In genomic region chr7:151089893-151090730, GRCh38 we compare ENCODE assay signal across 11 cellular contexts. TPM values are rescaled to one million over a fixed set of nuclear protein-coding genes. Genes with fewer than 3 reads are reported as not detected.
DNase-seq lines count a peak whose midpoint lies in the region; TF ChIP-seq lines count a peak whose summit lies in the region.
"Had no signal": no experiment of that assay in that cellular context is flagged by ENCODE, and none has a peak within 500 bp of the region (broad histone marks: within the 10 kb centered on the region; RNA-seq: fewer than 3 reads in every experiment).

No MANE protein-coding gene starts in this region.

- H3K36me3 ChIP-seq in suprapubic skin, result no peaks in the 10 kb centered on the region

- in situ Hi-C loops in KBM-7 (cut with MboI; ENCODE audit: low pct_unique_long_range_greater_than_20kb, low sequenced_read_pairs), result no loop called here

- 74% methylated on average over 21 of the region's 22 CpGs for WGBS in suprapubic skin

- no peak for TF ChIP-seq EP300 in suprapubic skin (IDR thresholded peaks at IDR 0.05)

- peak overlapping the region; percentile 62 for H3K4me3 ChIP-seq in suprapubic skin

- no peak for TF ChIP-seq CTCF in suprapubic skin (IDR thresholded peaks at IDR 0.05)

- H3K27ac ChIP-seq in cingulate gyrus (ENCODE audit: low read depth, low read length) (peak overlapping the region; percentile 65), suprapubic skin (peak overlapping the region; percentile 88)

- no peaks in the 10 kb centered on the region for H3K27me3 ChIP-seq in suprapubic skin

- no peaks in the 10 kb centered on the region for H3K9me3 ChIP-seq in suprapubic skin

- H3K4me1 ChIP-seq in suprapubic skin, result peaks cover 60% of the 10 kb centered on the region

- intact Hi-C loops in activated CD4-positive, alpha-beta T cell treated with anti-CD3 and anti-CD28 coated beads, Interleukin-2, amount 10 ng/mL, durations not matched to agents 24 days and 14 days (cut with micrococcal nuclease), result loop anchor here (2.0 to 10.0 kb wide), 4 partner anchors 21 to 1465 kb away; partner anchors contain the start of gene ZNF775

- no peak for TF ChIP-seq POLR2A in suprapubic skin (IDR thresholded peaks at IDR 0.05)

- H3K27me3 Mint-ChIP-seq in activated CD4-positive, alpha-beta T cell treated with anti-CD3 and anti-CD28 coated beads, Interleukin-2, amount 10 ng/mL, durations not matched to agents 24 days and 14 days, result peaks cover 13% of the 10 kb centered on the region

- H3K36me3 Mint-ChIP-seq in activated CD4-positive, alpha-beta T cell treated with anti-CD3 and anti-CD28 coated beads, Interleukin-2, amount 10 ng/mL, durations not matched to agents 24 days and 14 days (ENCODE audit: low read depth), result peaks cover 5% of the 10 kb centered on the region

- no peak overlapping the region for H3K27ac Mint-ChIP-seq in activated CD4-positive, alpha-beta T cell treated with anti-CD3 and anti-CD28 coated beads, Interleukin-2, amount 10 ng/mL, durations not matched to agents 24 days and 14 days

- DNase-seq in NCI-H2171 treated with DMSO at 0.1 percent for 48 hours (lab: John Stamatoyannopoulos, UW), result peak; percentile 91
- peak; percentile 35 to 60 for DNase-seq in lung microvascular endothelial cell (ENCODE audit: low read depth in 2 of 2)
- DNase-seq in suprapubic skin (ENCODE audit: low spot score in 2 of 2), result peak in 1 of 2 donors; percentile 72
- DNase-seq in KBM-7, result no peak
- DNase-seq in NCI-H1930 (lab: John Stamatoyannopoulos, UW), result no peak
- DNase-seq in SKM-1 (lab: John Stamatoyannopoulos, UW; ENCODE audit: unreplicated experiment), result no peak
- DNase-seq in activated CD4-positive, alpha-beta T cell treated with anti-CD3 and anti-CD28 coated beads, Interleukin-2, amount 10 ng/mL, durations not matched to agents 24 days and 14 days, result no peak
- DNase-seq: activated naive CD4-positive, alpha-beta T cell; DND-41; stimulated activated CD4-positive, alpha-beta T cell treated with anti-CD3 and anti-CD28 coated beads, Interleukin-4, amount 100 ng/mL, for 24 hours had no signal

- H3K4me1 Mint-ChIP-seq in activated CD4-positive, alpha-beta T cell treated with anti-CD3 and anti-CD28 coated beads, Interleukin-2, amount 10 ng/mL, durations not matched to agents 24 days and 14 days, result peaks cover 20% of the 10 kb centered on the region

- H3K9me3 Mint-ChIP-seq in activated CD4-positive, alpha-beta T cell treated with anti-CD3 and anti-CD28 coated beads, Interleukin-2, amount 10 ng/mL, durations not matched to agents 24 days and 14 days, result no peaks in the 10 kb centered on the region

- no peak overlapping the region for H3K4me3 Mint-ChIP-seq in activated CD4-positive, alpha-beta T cell treated with anti-CD3 and anti-CD28 coated beads, Interleukin-2, amount 10 ng/mL, durations not matched to agents 24 days and 14 days

RNA-seq across cellular contexts. Expression of gene AGAP3, which starts 3.8 kb away (rescaled TPM):
- 35.1 and 62.5 TPM in 2 replicates for total RNA-seq in lung microvascular endothelial cell
- 100 to 1,000 TPM; 126 to 162 (median 134) TPM for total RNA-seq in suprapubic skin
- 54.3 and 60.0 TPM in 2 replicates for total RNA-seq in activated CD4-positive, alpha-beta T cell treated with anti-CD3 and anti-CD28 coated beads, Interleukin-2, amount 10 ng/mL, durations not matched to agents 24 days and 14 days

RNA-seq across cellular contexts. Expression of gene TMUB1, which starts 6.8 kb away (rescaled TPM):
- 13.1 and 16.9 TPM in 2 replicates for total RNA-seq in lung microvascular endothelial cell
- total RNA-seq in suprapubic skin, result 10 to 100 TPM; 32.5 to 50.3 (median 45.7) TPM
- 53.8 and 59.2 TPM in 2 replicates for total RNA-seq in activated CD4-positive, alpha-beta T cell treated with anti-CD3 and anti-CD28 coated beads, Interleukin-2, amount 10 ng/mL, durations not matched to agents 24 days and 14 days

RNA-seq across cellular contexts. Expression of gene FASTK, which starts 9.5 kb away (rescaled TPM):
- total RNA-seq in lung microvascular endothelial cell (36.0 and 38.9 TPM in 2 replicates), suprapubic skin (100 to 1,000 TPM in 2 of 4 donors, 10 to 100 TPM in 2; 76.8 to 102 (median 90.9) TPM)
- total RNA-seq in activated CD4-positive, alpha-beta T cell treated with anti-CD3 and anti-CD28 coated beads, Interleukin-2, amount 10 ng/mL, durations not matched to agents 24 days and 14 days, result 90.8 and 92.3 TPM in 2 replicates

RNA-seq across cellular contexts. Expression of gene SLC4A2, which starts 30.7 kb away (rescaled TPM):
- total RNA-seq in lung microvascular endothelial cell (39.4 and 72.8 TPM in 2 replicates), suprapubic skin (10 to 100 TPM; 31.9 to 78.7 (median 59.7) TPM)
- total RNA-seq in activated CD4-positive, alpha-beta T cell treated with anti-CD3 and anti-CD28 coated beads, Interleukin-2, amount 10 ng/mL, durations not matched to agents 24 days and 14 days, result 115 and 127 TPM in 2 replicates

RNA-seq across cellular contexts. Expression of gene CDK5, which starts 32.4 kb away (rescaled TPM):
- 15.9 and 17.4 TPM in 2 replicates for total RNA-seq in lung microvascular endothelial cell
- total RNA-seq in suprapubic skin, result 10 to 100 TPM in 3 of 4 donors, 1 to 10 TPM in 1; 7.7 to 14.7 (median 13.4) TPM
- 26.5 and 26.8 TPM in 2 replicates for total RNA-seq in activated CD4-positive, alpha-beta T cell treated with anti-CD3 and anti-CD28 coated beads, Interleukin-2, amount 10 ng/mL, durations not matched to agents 24 days and 14 days

Comparison
In these comparisons a context has a peak if more than half of its experiments do, and no peak if none do; other contexts are left out.
1. DNase-seq: peak in NCI-H2171 treated with DMSO at 0.1 percent for 48 hours (single experiment) and lung microvascular endothelial cell (2 of 2); none in KBM-7 (single experiment), NCI-H1930 (0 of 2), SKM-1 (single experiment) and activated CD4-positive, alpha-beta T cell treated with anti-CD3 and anti-CD28 coated beads, Interleukin-2, amount 10 ng/mL, durations not matched to agents 24 days and 14 days (single experiment).